ENCODE assay signal across 14 cellular contexts in genomic region chr19:12899891-12900518, GRCh38. TPM values are rescaled to one million over a fixed set of nuclear protein-coding genes. Genes with fewer than 3 reads are reported as not detected.
A peak's percentile ranks its signal among the peaks of the same experiment; 100 is the strongest.
DNase-seq lines count a peak whose midpoint lies in the region; ATAC-seq and TF ChIP-seq lines count a peak whose summit lies in the region.
"Had no signal": no experiment of that assay in that cellular context is flagged by ENCODE, and none has a peak within 500 bp of the region (broad histone marks: within the 10 kb centered on the region; RNA-seq: fewer than 3 reads in every experiment).

No MANE protein-coding gene starts in this region.

- no peaks in the 10 kb centered on the region for H3K9me3 Mint-ChIP-seq in activated naive CD4-positive, alpha-beta T cell treated with anti-CD3 and anti-CD28 coated beads, Interleukin-2, amount 10 ng/mL, durations not matched to agents 7 days and 5 days
- no peaks in the 10 kb centered on the region for H3K9me3 Mint-ChIP-seq in activated naive CD4-positive, alpha-beta T cell treated with anti-CD3 and anti-CD28 coated beads for 36 hours
- H3K9me3 Mint-ChIP-seq: mesothelial cell of epicardium; T-helper 1 cell treated with Interleukin-12 subunit alpha and Interleukin-12 subunit beta and Interleukin-4 antibody, amounts not matched to agents 30 μg/mL and 1 μg/mL, for 36 hours had no signal

- H3K27ac Mint-ChIP-seq in activated naive CD4-positive, alpha-beta T cell treated with anti-CD3 and anti-CD28 coated beads, Interleukin-2, amount 10 ng/mL, durations not matched to agents 7 days and 5 days: peak overlapping the region; percentile 42
- no peak overlapping the region for H3K27ac Mint-ChIP-seq in activated naive CD4-positive, alpha-beta T cell treated with anti-CD3 and anti-CD28 coated beads for 36 hours
- H3K27ac Mint-ChIP-seq: mesothelial cell of epicardium; T-helper 1 cell treated with Interleukin-12 subunit alpha and Interleukin-12 subunit beta and Interleukin-4 antibody, amounts not matched to agents 30 μg/mL and 1 μg/mL, for 36 hours had no signal

- H3K27ac ChIP-seq in MM.1S (ENCODE audit: low read length): peak overlapping the region; percentile 89
- H3K27ac ChIP-seq in tibial nerve: no peak overlapping the region
- H3K27ac ChIP-seq: coronary artery, sigmoid colon had no signal

- H2AFZ ChIP-seq in MM.1S (ENCODE audit: low read length): peak overlapping the region; percentile 21; the same call in 1 of the 2 replicates

- CTCF ChIA-PET in activated naive CD4-positive, alpha-beta T cell treated with anti-CD3 and anti-CD28 coated beads, Interleukin-2, amount 10 ng/mL, durations not matched to agents 7 days and 5 days (lab: Charles Lee): interaction anchor here (1.4 kb wide), 1 partner anchor 27 kb away, joined by 3 read pairs; no protein-coding TSS in a partner anchor
- CTCF ChIA-PET in activated naive CD4-positive, alpha-beta T cell treated with anti-CD3 and anti-CD28 coated beads for 36 hours (lab: Charles Lee): interaction anchor here (0.8 to 1.1 kb wide), 2 partner anchors 17 to 162 kb away, joined by 3 read pairs; no protein-coding TSS in a partner anchor

- intact Hi-C loops in activated naive CD4-positive, alpha-beta T cell treated with anti-CD3 and anti-CD28 coated beads for 36 hours (cut with micrococcal nuclease): no loop called here

- no peak for TF ChIP-seq EP300 in tibial nerve (IDR thresholded peaks at IDR 0.05)

- H3K36me3 ChIP-seq in MM.1S (replicated peaks; ENCODE audit: insufficient read depth, low read length) (no peaks in the 10 kb centered on the region; the same call in 1 of the 2 replicates), tibial nerve (peaks cover 0 to 88% (median 13%) of the 10 kb centered on the region in 3 donors)

- peaks cover 17% of the 10 kb centered on the region for H3F3A ChIP-seq in MM.1S (ENCODE audit: insufficient read depth, low read length)

- no peaks in the 10 kb centered on the region for H3K4me1 Mint-ChIP-seq in activated naive CD4-positive, alpha-beta T cell treated with anti-CD3 and anti-CD28 coated beads, Interleukin-2, amount 10 ng/mL, durations not matched to agents 7 days and 5 days
- no peaks in the 10 kb centered on the region for H3K4me1 Mint-ChIP-seq in activated naive CD4-positive, alpha-beta T cell treated with anti-CD3 and anti-CD28 coated beads for 36 hours (ENCODE audit: low read depth)
- H3K4me1 Mint-ChIP-seq: mesothelial cell of epicardium had no signal

- H3K36me3 Mint-ChIP-seq in activated naive CD4-positive, alpha-beta T cell treated with anti-CD3 and anti-CD28 coated beads, Interleukin-2, amount 10 ng/mL, durations not matched to agents 7 days and 5 days: peaks cover 13% of the 10 kb centered on the region
- peaks cover 5% of the 10 kb centered on the region for H3K36me3 Mint-ChIP-seq in activated naive CD4-positive, alpha-beta T cell treated with anti-CD3 and anti-CD28 coated beads for 36 hours (ENCODE audit: low read depth)

- no peaks in the 10 kb centered on the region for H3K9me2 ChIP-seq in MM.1S (replicated peaks; ENCODE audit: insufficient read depth, low read length)

- H3K27me3 ChIP-seq in MM.1S (replicated peaks; ENCODE audit: insufficient read depth, low read length): no peaks in the 10 kb centered on the region
- no peaks in the 10 kb centered on the region for H3K27me3 ChIP-seq in tibial nerve
- H3K27me3 ChIP-seq: sigmoid colon had no signal

- H4K20me1 ChIP-seq in MM.1S (ENCODE audit: insufficient read depth, low read length): no peaks in the 10 kb centered on the region

- 84 to 90% methylated on average over 9 to 10 of the region's 10 CpGs for WGBS in tibial nerve, 2 donors

- 0 out of 2 replicates have a peak, but pooled peaks cover 4% of the 10 kb centered on the region for H3K79me2 ChIP-seq in MM.1S (ENCODE audit: low read length)

- no peaks in the 10 kb centered on the region for H3K27me3 Mint-ChIP-seq in activated naive CD4-positive, alpha-beta T cell treated with anti-CD3 and anti-CD28 coated beads, Interleukin-2, amount 10 ng/mL, durations not matched to agents 7 days and 5 days
- H3K27me3 Mint-ChIP-seq in activated naive CD4-positive, alpha-beta T cell treated with anti-CD3 and anti-CD28 coated beads for 36 hours (ENCODE audit: low read depth): no peaks in the 10 kb centered on the region

- no peak for DNase-seq in activated naive CD4-positive, alpha-beta T cell treated with anti-CD3 and anti-CD28 coated beads, Interleukin-2, amount 10 ng/mL, durations not matched to agents 7 days and 5 days
- no peak for DNase-seq in activated naive CD4-positive, alpha-beta T cell treated with anti-CD3 and anti-CD28 coated beads for 36 hours
- DNase-seq in MM.1S (peak; percentile 96), tibial nerve (ENCODE audit: low spot score in 2 of 2) (no peak), DMS53 treated with DMSO at 0.1 percent for 48 hours (lab: John Stamatoyannopoulos, UW; ENCODE audit: unreplicated experiment) (no peak), activated gamma-delta T cell (lab: John Stamatoyannopoulos, UW) (no peak)
- DNase-seq in effector CD8-positive, alpha-beta T cell (lab: John Stamatoyannopoulos, UW): no peak
- DNase-seq: NCI-H526 treated with DMSO at 0.1 percent for 48 hours, sigmoid colon had no signal

- H3K4me1 ChIP-seq in MM.1S (ENCODE audit: low read length) (peaks cover 17% of the 10 kb centered on the region), tibial nerve (no peaks in the 10 kb centered on the region)
- H3K4me1 ChIP-seq: sigmoid colon had no signal

- H3K4me3 Mint-ChIP-seq in activated naive CD4-positive, alpha-beta T cell treated with anti-CD3 and anti-CD28 coated beads, Interleukin-2, amount 10 ng/mL, durations not matched to agents 7 days and 5 days: no peak overlapping the region
- H3K4me3 Mint-ChIP-seq in activated naive CD4-positive, alpha-beta T cell treated with anti-CD3 and anti-CD28 coated beads for 36 hours: no peak overlapping the region
- H3K4me3 Mint-ChIP-seq: mesothelial cell of epicardium; T-helper 1 cell treated with Interleukin-12 subunit alpha and Interleukin-12 subunit beta and Interleukin-4 antibody, amounts not matched to agents 30 μg/mL and 1 μg/mL, for 36 hours had no signal

- peak; percentile 66 for ATAC-seq in HG02610 (IDR thresholded peaks at IDR 0.05; ENCODE audit: unreplicated experiment)

- TF ChIP-seq POLR2A in tibial nerve (IDR thresholded peaks at IDR 0.05): no peak

- H3K9ac ChIP-seq in MM.1S (ENCODE audit: low read length): peak overlapping the region; percentile 43

- no peaks in the 10 kb centered on the region for H3K9me3 ChIP-seq in MM.1S (replicated peaks; ENCODE audit: insufficient read depth, low read length)
- no peaks in the 10 kb centered on the region for H3K9me3 ChIP-seq in tibial nerve
- H3K9me3 ChIP-seq: sigmoid colon had no signal

- H3K4me2 ChIP-seq in MM.1S (ENCODE audit: low read depth, low read length): peak overlapping the region; percentile 91

- peak overlapping the region; percentile 47 for H3K4me3 ChIP-seq in MM.1S (ENCODE audit: low read length)
- H3K4me3 ChIP-seq in tibial nerve: no peak overlapping the region
- H3K4me3 ChIP-seq: coronary artery, sigmoid colon had no signal

- TF ChIP-seq CTCF in MM.1S (IDR thresholded peaks at IDR 0.05; ENCODE audit: low read length) (peak; percentile 26; the same call in 1 of the 2 replicates), tibial nerve (IDR thresholded peaks at IDR 0.05) (no peak)

RNA-seq across cellular contexts. Expression of gene GCDH, which starts 9.0 kb away (rescaled TPM):
- total RNA-seq in activated naive CD4-positive, alpha-beta T cell treated with anti-CD3 and anti-CD28 coated beads for 36 hours: 10 to 100 TPM; 36.3 to 38.3 TPM
- 10 to 100 TPM; 50.4 to 68.0 (median 64.6) TPM for total RNA-seq in tibial nerve

RNA-seq across cellular contexts. Expression of gene KLF1, which starts 13.0 kb away (rescaled TPM):
- total RNA-seq in activated naive CD4-positive, alpha-beta T cell treated with anti-CD3 and anti-CD28 coated beads for 36 hours: under 1 TPM; 0.17 to 0.21 TPM
- not detected for total RNA-seq in tibial nerve
- total RNA-seq: G401, sigmoid colon had no signal

RNA-seq across cellular contexts. Expression of gene DNASE2, which starts 18.8 kb away (rescaled TPM):
- total RNA-seq in activated naive CD4-positive, alpha-beta T cell treated with anti-CD3 and anti-CD28 coated beads for 36 hours: 10 to 100 TPM; 30.9 to 31.6 TPM
- total RNA-seq in tibial nerve: 10 to 100 TPM; 38.1 to 59.0 (median 44.2) TPM

RNA-seq across cellular contexts. Expression of gene SYCE2, which starts 19.1 kb away (rescaled TPM):
- 1 to 10 TPM; 3.4 to 5.4 TPM for total RNA-seq in activated naive CD4-positive, alpha-beta T cell treated with anti-CD3 and anti-CD28 coated beads for 36 hours
- not detected for total RNA-seq in tibial nerve
- total RNA-seq: sigmoid colon had no signal

RNA-seq across cellular contexts. Expression of gene FARSA, which starts 33.5 kb away (rescaled TPM):
- 10 to 100 TPM; 77.9 to 82.8 TPM for total RNA-seq in activated naive CD4-positive, alpha-beta T cell treated with anti-CD3 and anti-CD28 coated beads for 36 hours
- 10 to 100 TPM; 22.7 to 44.7 (median 32.2) TPM for total RNA-seq in tibial nerve
